Comparison of ENCODE assay signal across 9 cellular contexts in the genomic region with DNA sequence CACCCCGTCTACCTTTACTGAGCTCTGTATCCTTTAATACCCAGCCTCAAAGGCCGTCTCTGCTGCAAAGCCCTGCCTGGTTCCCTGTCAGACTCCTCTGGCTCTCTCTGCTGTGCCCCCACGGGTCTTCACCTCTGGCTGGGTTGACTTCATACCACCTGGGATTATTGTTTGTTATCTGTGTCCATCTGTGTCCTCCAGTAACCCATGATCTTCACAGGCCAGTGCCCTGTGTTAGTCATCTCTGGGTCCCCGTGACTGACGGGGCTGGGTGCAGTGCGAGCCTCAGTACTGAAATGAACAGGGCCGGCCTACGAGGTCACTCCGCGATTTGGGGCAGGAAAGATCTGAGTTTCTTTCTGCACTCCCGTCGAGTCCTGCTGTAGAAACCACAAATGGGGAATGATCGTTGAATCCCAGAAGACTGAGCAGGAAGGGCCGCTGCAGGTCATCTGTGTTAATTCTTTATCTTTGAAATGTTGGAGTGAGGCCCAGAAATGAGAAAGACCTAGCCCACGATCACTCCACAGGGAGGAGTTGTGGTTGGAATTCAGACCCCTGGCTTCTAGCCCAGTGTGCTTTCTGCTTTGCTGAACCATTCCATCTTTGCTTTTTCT. TPM values are rescaled to one million over a fixed set of nuclear protein-coding genes. Genes with fewer than 3 reads are reported as not detected.
DNase-seq lines count a peak whose midpoint lies in the region; ATAC-seq and TF ChIP-seq lines count a peak whose summit lies in the region.
"Had no signal": no experiment of that assay in that cellular context is flagged by ENCODE, and none has a peak within 500 bp of the region (broad histone marks: within the 10 kb centered on the region; RNA-seq: fewer than 3 reads in every experiment).

No MANE protein-coding gene starts in this region.

- H2AK5ac ChIP-seq in neuronal stem cell (ENCODE audit: low read depth, low read length): no peak overlapping the region

- no peak overlapping the region for H2BK5ac ChIP-seq in neuronal stem cell (ENCODE audit: low read length)

- no peak overlapping the region for H3K4me3 Mint-ChIP-seq in endodermal cell
- H3K4me3 Mint-ChIP-seq in activated CD4-positive, alpha-beta memory T cell treated with anti-CD3 and anti-CD28 coated beads for 36 hours: no peak overlapping the region

- H3K9ac ChIP-seq in endodermal cell (ENCODE audit: extremely low read depth, low read length, poor library complexity, severe bottlenecking) (no peak overlapping the region), neuronal stem cell (ENCODE audit: low read depth, low read length, poor library complexity) (no peak overlapping the region)

- CTCF ChIA-PET in activated CD4-positive, alpha-beta memory T cell treated with anti-CD3 and anti-CD28 coated beads for 36 hours (lab: Charles Lee): interaction anchor here (0.6 to 1.6 kb wide), 2 partner anchors 36 to 498 kb away, joined by 3 to 4 read pairs; no protein-coding TSS in a partner anchor

- no peaks in the 10 kb centered on the region for H3K9me3 Mint-ChIP-seq in endodermal cell
- no peaks in the 10 kb centered on the region for H3K9me3 Mint-ChIP-seq in activated CD4-positive, alpha-beta memory T cell treated with anti-CD3 and anti-CD28 coated beads for 36 hours

- ATAC-seq in GM19467 (IDR thresholded peaks at IDR 0.05; ENCODE audit: unreplicated experiment) (no peak), HG02981 (IDR thresholded peaks at IDR 0.05; ENCODE audit: unreplicated experiment) (no peak)

- DNase-seq in BE2C (peak; percentile 71), NCI-H2196 treated with DMSO at 0.1 percent for 48 hours (lab: John Stamatoyannopoulos, UW; ENCODE audit: unreplicated experiment) (peak; percentile 31), endodermal cell (peak; percentile 45), neuronal stem cell (ENCODE audit: low spot score) (no peak), C1 segment of cervical spinal cord (lab: John Stamatoyannopoulos, UW) (no peak)
- DNase-seq in activated CD4-positive, alpha-beta memory T cell treated with anti-CD3 and anti-CD28 coated beads for 36 hours: no peak
- DNase-seq: NCI-H146 had no signal

- no peak overlapping the region for H3K4ac ChIP-seq in neuronal stem cell (ENCODE audit: low read length)

- H3K27ac ChIP-seq in endodermal cell (ENCODE audit: low read depth, low read length) (no peak overlapping the region), neuronal stem cell (replicated peaks; ENCODE audit: low read length) (no peak overlapping the region)

- no peak overlapping the region for H3K4me2 ChIP-seq in neuronal stem cell (ENCODE audit: insufficient read depth, low read length, poor library complexity, severe bottlenecking)

- no peak overlapping the region for H2BK12ac ChIP-seq in neuronal stem cell (ENCODE audit: low read length)

- WGBS in endodermal cell (ENCODE audit: insufficient coverage in 1 of 2, insufficient read length in 1 of 2), 2 experiments: 84 to 89% methylated on average over 12 to 15 of the region's 15 CpGs
- no CpG with 5 or more reads among the region's 15 CpGs for WGBS in neuronal stem cell (ENCODE audit: extremely low coverage in 2 of 2, insufficient read length in 2 of 2, insufficient replicate concordance in 1 of 2), 2 donors

- no peak overlapping the region for H2BK15ac ChIP-seq in neuronal stem cell (ENCODE audit: low read length)

- no peak overlapping the region for H3K23ac ChIP-seq in neuronal stem cell (ENCODE audit: low read depth, low read length, poor library complexity)

- H3K27me3 ChIP-seq in BE2C (no peaks in the 10 kb centered on the region), endodermal cell (ENCODE audit: control insufficient read depth, insufficient read depth, low read length, poor library complexity, severe bottlenecking) (no peaks in the 10 kb centered on the region), neuronal stem cell (ENCODE audit: control insufficient read depth in 3 of 3, insufficient read depth in 3 of 3, low read depth in 1 of 3, low read length in 3 of 3) (peaks cover 0 to 56% (median 0%) of the 10 kb centered on the region in 3 experiments)

- no peak overlapping the region for H2BK120ac ChIP-seq in neuronal stem cell (ENCODE audit: low read depth, low read length)

- intact Hi-C loops in activated CD4-positive, alpha-beta memory T cell treated with anti-CD3 and anti-CD28 coated beads for 36 hours (cut with micrococcal nuclease): no loop called here

- H3K36me3 ChIP-seq in BE2C (no peaks in the 10 kb centered on the region), endodermal cell (ENCODE audit: control insufficient read depth, insufficient read depth, low read length) (no peaks in the 10 kb centered on the region), neuronal stem cell (replicated peaks in 1 of 2; ENCODE audit: control insufficient read depth in 2 of 2, insufficient read depth in 2 of 2, low read length in 2 of 2) (no peaks in the 10 kb centered on the region)

- H3K9me3 ChIP-seq in BE2C (no peaks in the 10 kb centered on the region), endodermal cell (ENCODE audit: control insufficient read depth, low read length) (no peaks in the 10 kb centered on the region), neuronal stem cell (replicated peaks in 1 of 2; ENCODE audit: control insufficient read depth in 2 of 2, insufficient read depth in 1 of 2, low read depth in 1 of 2, low read length in 2 of 2) (peaks cover 0 to 2% of the 10 kb centered on the region in 2 donors)

- no peak overlapping the region for H3K18ac ChIP-seq in neuronal stem cell (ENCODE audit: low read length)

- no peak overlapping the region for H4K91ac ChIP-seq in neuronal stem cell (ENCODE audit: low read depth, low read length, poor library complexity)

- H4K8ac ChIP-seq in neuronal stem cell (ENCODE audit: low read depth, low read length): no peak overlapping the region

- peak overlapping the region; percentile 26 for H3K4me3 ChIP-seq in BE2C (ENCODE audit: low read depth, low read length)
- H3K4me3 ChIP-seq in endodermal cell (ENCODE audit: low read length): no peak overlapping the region
- no peak overlapping the region for H3K4me3 ChIP-seq in neuronal stem cell (ENCODE audit: low read length in 2 of 2)

- H2AFZ ChIP-seq in neuronal stem cell (ENCODE audit: low read length): peak overlapping the region; percentile 68

- POLR2A ChIA-PET in activated CD4-positive, alpha-beta memory T cell treated with anti-CD3 and anti-CD28 coated beads for 36 hours (lab: Charles Lee): no interaction called here

- no peak overlapping the region for H3K27ac Mint-ChIP-seq in endodermal cell
- H3K27ac Mint-ChIP-seq in activated CD4-positive, alpha-beta memory T cell treated with anti-CD3 and anti-CD28 coated beads for 36 hours: no peak overlapping the region

- H3K27me3 Mint-ChIP-seq in endodermal cell (ENCODE audit: insufficient read depth): peaks cover 12% of the 10 kb centered on the region
- H3K27me3 Mint-ChIP-seq in activated CD4-positive, alpha-beta memory T cell treated with anti-CD3 and anti-CD28 coated beads for 36 hours: peaks cover 10% of the 10 kb centered on the region

- no peak overlapping the region for H3K14ac ChIP-seq in neuronal stem cell (ENCODE audit: low read length)

- TF ChIP-seq CTCF in BE2C (IDR thresholded peaks at IDR 0.05; ENCODE audit: low read depth, low read length): no peak
- no peak for TF ChIP-seq CTCF in endodermal cell (conservative IDR thresholded peaks at IDR 0.05)

- H3K36me3 Mint-ChIP-seq in endodermal cell (ENCODE audit: low read depth): no peaks in the 10 kb centered on the region
- H3K36me3 Mint-ChIP-seq in activated CD4-positive, alpha-beta memory T cell treated with anti-CD3 and anti-CD28 coated beads for 36 hours: no peaks in the 10 kb centered on the region

- no peaks in the 10 kb centered on the region for H3K79me1 ChIP-seq in neuronal stem cell (ENCODE audit: low read depth, low read length)

- H3K4me1 Mint-ChIP-seq in endodermal cell: peaks cover 25% of the 10 kb centered on the region
- H3K4me1 Mint-ChIP-seq in activated CD4-positive, alpha-beta memory T cell treated with anti-CD3 and anti-CD28 coated beads for 36 hours (ENCODE audit: low read depth): no peaks in the 10 kb centered on the region

- H3K4me1 ChIP-seq in BE2C (peaks cover 26% of the 10 kb centered on the region), endodermal cell (ENCODE audit: control insufficient read depth, insufficient read depth, low read length) (peaks cover 11% of the 10 kb centered on the region), neuronal stem cell (ENCODE audit: control insufficient read depth in 2 of 2, insufficient read depth in 1 of 2, low read depth in 1 of 2, low read length in 2 of 2) (peaks cover 10 to 14% of the 10 kb centered on the region in 2 donors)

RNA-seq across cellular contexts. Expression of gene TUB, which starts 12.3 kb away (rescaled TPM):
- 17.7 TPM for polyA plus RNA-seq in BE2C (2012; ENCODE audit: insufficient read depth, insufficient read length, low read depth)
- total RNA-seq in endodermal cell: 10 to 100 TPM; 15.8 to 29.9 TPM
- 21.7 TPM for polyA plus RNA-seq in endodermal cell (2013, experiment 1 of 2)
- polyA plus RNA-seq in endodermal cell (2013, experiment 2 of 2): 20.4 TPM
- polyA plus RNA-seq in neuronal stem cell (2013, experiment 1 of 2): 20.7 TPM
- polyA plus RNA-seq in neuronal stem cell (2013, experiment 2 of 2): 20.5 TPM
- total RNA-seq in activated CD4-positive, alpha-beta memory T cell treated with anti-CD3 and anti-CD28 coated beads for 36 hours: under 1 TPM; 0.36 to 0.58 TPM

Comparison
In these comparisons a context has a peak if more than half of its experiments do, and no peak if none do; other contexts are left out.
1. DNase-seq: peak in BE2C (single experiment), NCI-H2196 treated with DMSO at 0.1 percent for 48 hours (single experiment) and endodermal cell (single experiment); none in neuronal stem cell (single experiment), C1 segment of cervical spinal cord (0 of 14) and activated CD4-positive, alpha-beta memory T cell treated with anti-CD3 and anti-CD28 coated beads for 36 hours (single experiment).
2. RNA of gene TUB, which starts 12.3 kb away (total RNA-seq): 15.8 to 29.9 TPM in endodermal cell; 0.36 to 0.58 TPM in activated CD4-positive, alpha-beta memory T cell treated with anti-CD3 and anti-CD28 coated beads for 36 hours; every median in the first group is over 10 times any median in the second.